In genomic region chr18:28961669-28962228, GRCh38 we compare ENCODE assay signal across 8 cellular contexts.
DNase-seq lines count a peak whose midpoint lies in the region; ATAC-seq and TF ChIP-seq lines count a peak whose summit lies in the region.

No MANE protein-coding gene starts in this region.

- no peak for ATAC-seq in GM21367 (IDR thresholded peaks at IDR 0.05; ENCODE audit: unreplicated experiment)
- no peak for ATAC-seq in HG02759 (IDR thresholded peaks at IDR 0.05; ENCODE audit: unreplicated experiment)

- H3K4me3 ChIP-seq in KMS-11 (IDR thresholded peaks at IDR 0.05; ENCODE audit: insufficient read depth, low read depth, low read length), result no peak overlapping the region

- in situ Hi-C loops in SK-MEL-5 (cut with HindIII; ENCODE audit: low pct_unique_long_range_greater_than_20kb, low sequenced_read_pairs), result no loop called here

- no peaks in the 10 kb centered on the region for H3K36me3 ChIP-seq in KMS-11 (ENCODE audit: insufficient read depth)

- DNase-seq in DMS153 treated with DMSO at 0.1 percent for 48 hours (lab: John Stamatoyannopoulos, UW; ENCODE audit: unreplicated experiment) (peak; percentile 7), SK-MEL-5 (ENCODE audit: low read depth, low spot score) (peak; percentile 56), iPS-NIHi11 (ENCODE audit: low spot score) (peak; percentile 57), HK-2 (ENCODE audit: unreplicated experiment) (no peak)
- DNase-seq in activated CD4-positive, CD25-positive, alpha-beta regulatory T cell (lab: John Stamatoyannopoulos, UW), result no peak

- no peaks in the 10 kb centered on the region for H3K27me3 ChIP-seq in KMS-11 (ENCODE audit: insufficient read depth, low read depth)

- no peak overlapping the region for H3K27ac ChIP-seq in KMS-11

- no peaks in the 10 kb centered on the region for H4K20me1 ChIP-seq in KMS-11 (ENCODE audit: insufficient read depth)

- H3K79me2 ChIP-seq in KMS-11 (ENCODE audit: insufficient read depth, low read depth), result no peaks in the 10 kb centered on the region

- no peaks in the 10 kb centered on the region for H3K4me1 ChIP-seq in KMS-11 (ENCODE audit: low read depth, poor library complexity, severe bottlenecking)

- no peak overlapping the region for H3K9ac ChIP-seq in KMS-11

- no peak overlapping the region for H3K4me2 ChIP-seq in KMS-11

- H2AFZ ChIP-seq in KMS-11 (ENCODE audit: low read depth), result no peak overlapping the region

- peak; percentile 60 for TF ChIP-seq CTCF in KMS-11 (conservative IDR thresholded peaks at IDR 0.05; ENCODE audit: low read depth, low read length)

Comparison
In these comparisons a context has a peak if more than half of its experiments do, and no peak if none do; other contexts are left out.
1. DNase-seq: peak in DMS153 treated with DMSO at 0.1 percent for 48 hours (single experiment), SK-MEL-5 (single experiment) and iPS-NIHi11 (single experiment); none in activated CD4-positive, CD25-positive, alpha-beta regulatory T cell (0 of 4) and HK-2 (single experiment).